ENCODE assay signal across 16 cellular contexts in the genomic region with DNA sequence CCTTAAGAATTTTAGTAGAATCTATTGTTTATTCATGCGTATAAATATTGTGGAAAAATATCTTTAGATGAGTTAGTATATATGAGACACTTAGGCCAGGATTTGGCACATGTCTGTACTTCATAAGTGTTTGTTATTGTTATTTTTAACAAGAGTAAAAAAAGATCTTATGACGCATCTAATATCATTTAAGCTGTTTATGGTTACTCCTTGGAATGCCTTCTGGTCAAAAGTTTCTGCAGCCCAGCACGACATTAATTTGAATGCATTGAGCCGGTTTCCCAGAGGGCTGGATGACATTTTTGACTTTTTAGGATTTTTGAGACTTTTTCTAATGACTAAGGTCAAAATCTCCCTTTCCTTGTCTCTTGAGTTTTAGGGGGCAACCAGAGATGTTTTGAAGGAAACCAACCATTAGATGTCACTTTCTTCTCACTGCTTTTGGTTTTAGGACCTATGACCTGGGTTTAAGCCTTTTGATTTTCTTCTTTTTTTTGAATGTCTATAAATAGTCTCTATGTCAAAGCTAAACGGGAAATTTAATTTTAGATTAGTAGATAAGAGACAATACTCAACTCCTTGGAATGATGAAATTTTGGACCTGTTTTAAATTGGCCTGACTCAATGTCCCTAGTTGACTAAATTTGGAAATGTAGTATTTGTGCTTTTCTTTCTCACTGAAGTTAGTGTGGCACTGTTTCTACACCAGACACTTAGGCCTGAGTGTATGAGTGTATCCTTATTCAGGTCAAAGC.
DNase-seq lines count a peak whose midpoint lies in the region; ATAC-seq and TF ChIP-seq lines count a peak whose summit lies in the region.
"Had no signal": no experiment of that assay in that cellular context is flagged by ENCODE, and none has a peak within 500 bp of the region (broad histone marks: within the 10 kb centered on the region; RNA-seq: fewer than 3 reads in every experiment).

No MANE protein-coding gene starts in this region.

- H3K9ac ChIP-seq in skeletal muscle tissue (ENCODE audit: low read depth in 1 of 3, low read length in 3 of 3): no peak overlapping the region
- H3K9ac ChIP-seq: parathyroid adenoma had no signal

- H3K4me3 ChIP-seq in fibroblast of mammary gland (ENCODE audit: control insufficient read depth, low read depth, low read length) (no peak overlapping the region), skeletal muscle tissue (ENCODE audit: low read length in 3 of 3) (no peak overlapping the region), tibial nerve (no peak overlapping the region)

- WGBS in tibial nerve, 2 donors: 45 to 57% methylated on average over 5 of the region's 5 CpGs

- TF ChIP-seq CTCF in fibroblast of mammary gland (conservative IDR thresholded peaks at IDR 0.05; ENCODE audit: control insufficient read depth, insufficient read depth, low read depth, low read length): peak; percentile 5
- TF ChIP-seq CTCF in tibial nerve (IDR thresholded peaks at IDR 0.05): no peak

- H3K27me3 ChIP-seq in skeletal muscle tissue (ENCODE audit: control insufficient read depth in 3 of 3, insufficient read depth in 3 of 3, low read length in 3 of 3): no peaks in the 10 kb centered on the region
- H3K27me3 ChIP-seq in tibial nerve: no peaks in the 10 kb centered on the region

- no peak for TF ChIP-seq POLR2A in tibial nerve (IDR thresholded peaks at IDR 0.05)

- H3K9me3 ChIP-seq in skeletal muscle tissue (ENCODE audit: control insufficient read depth in 3 of 3, low read length in 3 of 3) (no peaks in the 10 kb centered on the region), tibial nerve (no peaks in the 10 kb centered on the region)

- H3K4me1 ChIP-seq in skeletal muscle tissue (ENCODE audit: control insufficient read depth in 3 of 3, insufficient read depth in 3 of 3, low read length in 3 of 3) (peaks cover 0 to 2% (median 0%) of the 10 kb centered on the region in 3 donors), tibial nerve (no peaks in the 10 kb centered on the region)
- H3K4me1 ChIP-seq: parathyroid adenoma had no signal

- DNase-seq in EH (ENCODE audit: low read depth) (peak; percentile 97), OCI-M1 (lab: John Stamatoyannopoulos, UW) (peak; percentile 18), fibroblast of mammary gland (ENCODE audit: low read depth) (peak; percentile 15), ecto neural progenitor cell (ENCODE audit: low spot score) (no peak), tibial nerve (ENCODE audit: low spot score in 2 of 2) (no peak)
- DNase-seq in stimulated activated CD4-positive, alpha-beta T cell treated with anti-CD3 and anti-CD28 coated beads, Interleukin-4, amount 100 ng/mL, for 1 hour: no peak
- DNase-seq: caudate nucleus; CD4-positive, alpha-beta T cell; GDM1; H7; MM.1S; stimulated activated CD4-positive, alpha-beta T cell treated with anti-CD3 and anti-CD28 coated beads, Interleukin-2, amount 100 ng/mL, for 24 hours had no signal

- ATAC-seq in GM19328 (IDR thresholded peaks at IDR 0.05; ENCODE audit: unreplicated experiment): no peak

- peak overlapping the region; percentile 60 for H3K27ac ChIP-seq in skeletal muscle tissue (ENCODE audit: low read depth, low read length)
- peak overlapping the region in 2 of 4 donors; percentile 23 to 66 for H3K27ac ChIP-seq in tibial nerve
- H3K27ac ChIP-seq: VCaP had no signal

- H3K36me3 ChIP-seq in skeletal muscle tissue (ENCODE audit: control insufficient read depth in 3 of 3, insufficient read depth in 3 of 3, low read length in 3 of 3) (no peaks in the 10 kb centered on the region), tibial nerve (no peaks in the 10 kb centered on the region)

- no peak for TF ChIP-seq EP300 in tibial nerve (IDR thresholded peaks at IDR 0.05)

Comparison
In these comparisons a context has a peak if more than half of its experiments do, and no peak if none do; other contexts are left out.
1. DNase-seq: peak in EH (single experiment), OCI-M1 (single experiment) and fibroblast of mammary gland (single experiment); none in stimulated activated CD4-positive, alpha-beta T cell treated with anti-CD3 and anti-CD28 coated beads, Interleukin-4, amount 100 ng/mL, for 1 hour (single experiment), ecto neural progenitor cell (single experiment) and tibial nerve (0 of 2).